8 cellular contexts compared by ENCODE assay signal in genomic region chr14:68795602-68796417, GRCh38. TPM values are rescaled to one million over a fixed set of nuclear protein-coding genes. Genes with fewer than 3 reads are reported as not detected.
A peak's percentile ranks its signal among the peaks of the same experiment; 100 is the strongest.
DNase-seq lines count a peak whose midpoint lies in the region; ATAC-seq and TF ChIP-seq lines count a peak whose summit lies in the region.

No MANE protein-coding gene starts in this region.

- H3K9me3 ChIP-seq in CD4-positive, alpha-beta memory T cell (ENCODE audit: control insufficient read depth in 1 of 2, low read length in 2 of 2): no peaks in the 10 kb centered on the region
- no peaks in the 10 kb centered on the region for H3K9me3 ChIP-seq in vagina

- peak; percentile 35 to 93 (median 42) for TF ChIP-seq CTCF in vagina (IDR thresholded peaks at IDR 0.05)

- H3K27me3 Mint-ChIP-seq in CD4-positive, alpha-beta memory T cell: peaks cover 0 to 8% of the 10 kb centered on the region in 2 donors
- peaks cover 3% of the 10 kb centered on the region for H3K27me3 Mint-ChIP-seq in activated naive CD8-positive, alpha-beta T cell treated with anti-CD3 and anti-CD28 coated beads for 36 hours

- ATAC-seq in HG03439 (IDR thresholded peaks at IDR 0.05; ENCODE audit: unreplicated experiment): peak; percentile 39

- H3K4me1 Mint-ChIP-seq in CD4-positive, alpha-beta memory T cell: peaks cover 22 to 71% (median 29%) of the 10 kb centered on the region in 4 donors
- peaks cover 47% of the 10 kb centered on the region for H3K4me1 Mint-ChIP-seq in activated naive CD8-positive, alpha-beta T cell treated with anti-CD3 and anti-CD28 coated beads for 36 hours

- H3K4me1 ChIP-seq in CD4-positive, alpha-beta memory T cell (ENCODE audit: insufficient read depth, low read length): peaks cover 20% of the 10 kb centered on the region
- peaks cover 13% of the 10 kb centered on the region for H3K4me1 ChIP-seq in vagina

- H3K27ac Mint-ChIP-seq in CD4-positive, alpha-beta memory T cell: peak overlapping the region; percentile 98 to 100 (median 99)
- peak overlapping the region; percentile 100 for H3K27ac Mint-ChIP-seq in activated naive CD8-positive, alpha-beta T cell treated with anti-CD3 and anti-CD28 coated beads for 36 hours

- H3K27me3 ChIP-seq in CD4-positive, alpha-beta memory T cell (ENCODE audit: insufficient read depth, low read length): no peaks in the 10 kb centered on the region
- H3K27me3 ChIP-seq in vagina: no peaks in the 10 kb centered on the region

- peak overlapping the region; percentile 99 for H3K27ac ChIP-seq in CD4-positive, alpha-beta memory T cell (ENCODE audit: low read depth, low read length)
- H3K27ac ChIP-seq in vagina: peak overlapping the region; percentile 99

- H3K36me3 ChIP-seq in CD4-positive, alpha-beta memory T cell (ENCODE audit: insufficient read depth, low read length): peaks cover 6% of the 10 kb centered on the region
- H3K36me3 ChIP-seq in vagina: peaks cover 0 to 11% of the 10 kb centered on the region in 2 donors

- DNase-seq in CD4-positive, alpha-beta memory T cell: peak; percentile 88 to 93 (median 89)
- peak; percentile 64 for DNase-seq in GM19238 (ENCODE audit: insufficient read length, low spot score)
- DNase-seq in activated naive CD8-positive, alpha-beta T cell treated with anti-CD3 and anti-CD28 coated beads for 36 hours: peak; percentile 89
- peak; percentile 93 for DNase-seq in cardiac septum (ENCODE audit: low spot score)
- peak; percentile 78 for DNase-seq in pons (ENCODE audit: low spot score)
- DNase-seq in vagina (ENCODE audit: extremely low spot score in 2 of 2): peak; percentile 91 to 94

- TF ChIP-seq POLR2A in Raji (IDR thresholded peaks at IDR 0.05; ENCODE audit: insufficient read depth, low read depth, low read length) (peak; percentile 57), vagina (IDR thresholded peaks at IDR 0.05) (peak in 1 of 2 donors; percentile 53)

- POLR2A ChIA-PET in CD4-positive, alpha-beta memory T cell (lab: Charles Lee; ENCODE audit: partially characterized antibody): interaction anchor here (0.6 to 22.3 kb wide), 32 partner anchors 18 to 979 kb away, joined by 3 to 1973 read pairs (median 4); partner anchors contain the start of gene ZFYVE26

- peaks cover 0 to 10% (median 1%) of the 10 kb centered on the region in 8 donors for H3K9me3 Mint-ChIP-seq in CD4-positive, alpha-beta memory T cell
- peaks cover 9% of the 10 kb centered on the region for H3K9me3 Mint-ChIP-seq in activated naive CD8-positive, alpha-beta T cell treated with anti-CD3 and anti-CD28 coated beads for 36 hours

- peak overlapping the region; percentile 88 to 100 (median 94) for H3K4me3 Mint-ChIP-seq in CD4-positive, alpha-beta memory T cell
- H3K4me3 Mint-ChIP-seq in activated naive CD8-positive, alpha-beta T cell treated with anti-CD3 and anti-CD28 coated beads for 36 hours: peak overlapping the region; percentile 96

- H3K36me3 Mint-ChIP-seq in CD4-positive, alpha-beta memory T cell: peaks cover 8 to 51% of the 10 kb centered on the region in 2 donors
- H3K36me3 Mint-ChIP-seq in activated naive CD8-positive, alpha-beta T cell treated with anti-CD3 and anti-CD28 coated beads for 36 hours: peaks cover 45% of the 10 kb centered on the region

- CTCF ChIA-PET in CD4-positive, alpha-beta memory T cell (lab: Charles Lee; ENCODE audit: partially characterized antibody): interaction anchor here (0.7 to 5.2 kb wide), 10 partner anchors 7 to 546 kb away, joined by 3 to 107 read pairs (median 3); no protein-coding TSS in a partner anchor

- intact Hi-C loops in CD4-positive, alpha-beta memory T cell (cut with micrococcal nuclease): loop anchor here (1.0 to 2.0 kb wide), 2 partner anchors 20 to 979 kb away; partner anchors contain the start of gene ZFYVE26
- intact Hi-C loops in cardiac septum (cut with DNase I) (loop anchor here (1.0 to 5.0 kb wide), 3 partner anchors 19 to 394 kb away; no protein-coding TSS in a partner anchor), vagina (cut with DNase I) (no loop called here)

- peak overlapping the region; percentile 88 to 98 for H3K4me3 ChIP-seq in CD4-positive, alpha-beta memory T cell (ENCODE audit: low read length in 2 of 2)
- H3K4me3 ChIP-seq in vagina: peak overlapping the region; percentile 84 to 95

RNA-seq across cellular contexts. Expression of gene ZFP36L1, which starts 2.9 kb away (rescaled TPM):
- total RNA-seq in CD4-positive, alpha-beta memory T cell: 100 to 1,000 TPM; 227 to 242 TPM
- 100 to 1,000 TPM in 1 of 2 donors, 10 to 100 TPM in 1; 60.3 to 127 TPM for polyA plus RNA-seq in CD4-positive, alpha-beta memory T cell
- total RNA-seq in activated naive CD8-positive, alpha-beta T cell treated with anti-CD3 and anti-CD28 coated beads for 36 hours: 10 to 100 TPM; 84.4 to 86.2 TPM
- total RNA-seq in cardiac septum: 69.2 TPM
- total RNA-seq in vagina: 1,405 TPM

Comparison
In these comparisons a context has a peak if more than half of its experiments do, and no peak if none do; other contexts are left out.
1. Peak in every context shown above with its lines: DNase-seq, ATAC-seq, H3K4me3 ChIP-seq and H3K27ac ChIP-seq.